ENCODE assay signal across 10 cellular contexts in the genomic region with DNA sequence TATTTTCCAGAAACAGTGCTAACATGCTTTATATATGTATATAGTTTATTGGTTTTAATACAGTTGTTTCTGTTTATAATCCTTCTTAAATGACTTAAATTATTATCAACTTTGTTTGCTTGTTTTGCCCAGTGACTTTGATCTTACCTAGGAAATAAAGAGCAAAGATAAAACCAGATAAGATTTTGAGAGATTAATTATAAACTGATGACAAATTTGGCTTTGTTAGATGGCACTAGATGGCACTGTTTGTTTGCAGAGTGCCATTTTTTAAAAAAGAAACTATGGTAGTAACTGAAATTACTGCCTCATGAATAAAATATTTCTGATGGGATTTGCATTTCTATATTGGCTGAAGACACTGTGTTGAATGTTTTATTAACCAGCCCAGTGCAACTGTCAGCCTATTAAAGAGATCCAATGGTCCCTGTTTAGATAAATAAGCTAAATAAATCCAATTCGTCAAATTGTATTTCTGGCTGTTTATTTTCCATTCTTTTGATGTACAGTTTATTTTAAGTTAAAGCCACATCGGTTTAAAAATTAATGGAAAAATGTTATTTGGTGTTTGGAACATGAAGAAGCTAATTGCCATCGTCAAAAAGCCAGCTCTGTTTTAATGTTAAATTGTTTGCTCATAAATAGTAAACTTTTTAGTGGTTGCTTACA. TPM values are rescaled to one million over a fixed set of nuclear protein-coding genes. Genes with fewer than 3 reads are reported as not detected.
DNase-seq lines count a peak whose midpoint lies in the region; ATAC-seq and TF ChIP-seq lines count a peak whose summit lies in the region.
"Had no signal": no experiment of that assay in that cellular context is flagged by ENCODE, and none has a peak within 500 bp of the region (broad histone marks: within the 10 kb centered on the region; RNA-seq: fewer than 3 reads in every experiment).

No MANE protein-coding gene starts in this region.

- H4K20me1 ChIP-seq in Karpas-422 (ENCODE audit: insufficient read depth, low read depth, low read length) = no peaks in the 10 kb centered on the region

- H3K9ac ChIP-seq in Karpas-422 (ENCODE audit: low read length) = no peak overlapping the region
- peak overlapping the region; percentile 34 for H3K9ac ChIP-seq in mesenchymal stem cell (ENCODE audit: low read length)

- H2BK15ac ChIP-seq in mesenchymal stem cell (ENCODE audit: low read depth, poor library complexity, severe bottlenecking) = no peak overlapping the region

- H3K79me1 ChIP-seq in mesenchymal stem cell (replicated peaks; ENCODE audit: low read length, poor library complexity, severe bottlenecking) = peaks cover 17% of the 10 kb centered on the region

- ATAC-seq in GM21529 (IDR thresholded peaks at IDR 0.05; ENCODE audit: unreplicated experiment) (no peak), HG03045 (IDR thresholded peaks at IDR 0.05; ENCODE audit: unreplicated experiment) (no peak)

- peaks cover 26% of the 10 kb centered on the region for H3K79me2 ChIP-seq in Karpas-422 (ENCODE audit: low read length)

- no peak overlapping the region for H3K23ac ChIP-seq in mesenchymal stem cell (ENCODE audit: low read length in 2 of 2)

- no peaks in the 10 kb centered on the region for H3K9me3 ChIP-seq in Karpas-422 (ENCODE audit: low read length)
- H3K9me3 ChIP-seq in breast epithelium = no peaks in the 10 kb centered on the region
- no peaks in the 10 kb centered on the region for H3K9me3 ChIP-seq in mesenchymal stem cell (ENCODE audit: control insufficient read depth, low read length)

- H2BK5ac ChIP-seq in mesenchymal stem cell (ENCODE audit: low read depth, low read length, poor library complexity, severe bottlenecking) = no peak overlapping the region

- H3K27ac ChIP-seq in Karpas-422 (ENCODE audit: low read length) (no peak overlapping the region), breast epithelium (no peak overlapping the region), mesenchymal stem cell (ENCODE audit: low read length, poor library complexity, severe bottlenecking) (no peak overlapping the region), caudate nucleus (ENCODE audit: low read depth, low read length) (no peak overlapping the region)

- H3K4me1 ChIP-seq in Karpas-422 (ENCODE audit: low read length) = peaks cover 26% of the 10 kb centered on the region
- no peaks in the 10 kb centered on the region for H3K4me1 ChIP-seq in breast epithelium
- H3K4me1 ChIP-seq in mesenchymal stem cell (ENCODE audit: control insufficient read depth, insufficient read depth, low read depth, low read length) = no peaks in the 10 kb centered on the region

- TF ChIP-seq POLR2A in breast epithelium (IDR thresholded peaks at IDR 0.05) = no peak

- H3K36me3 ChIP-seq in Karpas-422 (ENCODE audit: insufficient read depth, low read length) (no peaks in the 10 kb centered on the region), breast epithelium (no peaks in the 10 kb centered on the region), mesenchymal stem cell (ENCODE audit: control insufficient read depth in 1 of 2, insufficient read depth in 2 of 2, low read depth in 1 of 2, low read length in 2 of 2) (peaks cover 0 to 3% of the 10 kb centered on the region in 2 experiments)

- no peaks in the 10 kb centered on the region for H3K9me2 ChIP-seq in Karpas-422 (replicated peaks; ENCODE audit: insufficient read depth, low read length)

- H3K27me3 ChIP-seq in Karpas-422 (ENCODE audit: low read length) = no peaks in the 10 kb centered on the region
- H3K27me3 ChIP-seq in breast epithelium = no peaks in the 10 kb centered on the region
- H3K27me3 ChIP-seq in mesenchymal stem cell (ENCODE audit: control insufficient read depth in 1 of 2, insufficient read depth in 1 of 2, low read length in 2 of 2) = no peaks in the 10 kb centered on the region

- H2AFZ ChIP-seq in Karpas-422 (ENCODE audit: low read length) = no peak overlapping the region
- no peak overlapping the region for H2AFZ ChIP-seq in mesenchymal stem cell (ENCODE audit: low read depth, low read length)

- 98% methylated on average over 3 of the region's 3 CpGs for WGBS in mesenchymal stem cell

- H2BK12ac ChIP-seq in mesenchymal stem cell (ENCODE audit: low read length in 2 of 2) = no peak overlapping the region

- no peak overlapping the region for H2AK5ac ChIP-seq in mesenchymal stem cell (ENCODE audit: low read length, severe bottlenecking)

- peak in 2 of 3 donors; percentile 12 to 22 for TF ChIP-seq CTCF in breast epithelium (IDR thresholded peaks at IDR 0.05)

- H3K4ac ChIP-seq in mesenchymal stem cell (ENCODE audit: low read depth in 1 of 2, low read length in 2 of 2) = no peak overlapping the region

- H3K18ac ChIP-seq in mesenchymal stem cell (ENCODE audit: low read depth in 1 of 2, low read length in 2 of 2) = no peak overlapping the region

- H4K91ac ChIP-seq in mesenchymal stem cell (ENCODE audit: low read length) = no peak overlapping the region

- H3K14ac ChIP-seq in mesenchymal stem cell (ENCODE audit: low read length in 2 of 2) = no peak overlapping the region

- H4K8ac ChIP-seq in mesenchymal stem cell (ENCODE audit: low read length) = no peak overlapping the region

- intact Hi-C loops in breast epithelium (cut with DNase I; ENCODE audit: low total_unique reads) = no loop called here

- DNase-seq in DMS53 treated with DMSO at 0.1 percent for 48 hours (lab: John Stamatoyannopoulos, UW; ENCODE audit: unreplicated experiment) (peak; percentile 8), Karpas-422 (peak; percentile 61), breast epithelium (ENCODE audit: low spot score in 2 of 2) (no peak), mesenchymal stem cell (peak; percentile 12), caudate nucleus (lab: John Stamatoyannopoulos, UW) (no peak)
- no peak for DNase-seq in stimulated activated CD4-positive, alpha-beta T cell treated with anti-CD3 and anti-CD28 coated beads, Interleukin-12 subunit alpha, Interleukin-12 subunit beta, amount 100 ng/mL, for 4 hours
- DNase-seq: activated B cell treated with CpG ODN at 0.5 μM for 24 hours; effector CD8-positive, alpha-beta T cell had no signal

- no peak overlapping the region for H2BK120ac ChIP-seq in mesenchymal stem cell (ENCODE audit: low read depth, low read length)

- H3K4me3 ChIP-seq in Karpas-422 (ENCODE audit: low read length) (no peak overlapping the region), breast epithelium (no peak overlapping the region), mesenchymal stem cell (ENCODE audit: insufficient read depth in 1 of 2, low read depth in 1 of 2, low read length in 2 of 2) (no peak overlapping the region)

- H3K4me2 ChIP-seq in Karpas-422 (ENCODE audit: low read depth, low read length, poor library complexity, severe bottlenecking) (peak overlapping the region; percentile 42), mesenchymal stem cell (ENCODE audit: low read length, poor library complexity, severe bottlenecking) (no peak overlapping the region)

RNA-seq across cellular contexts. Expression of a gene that starts 28.7 kb away (rescaled TPM):
- total RNA-seq in Karpas-422 (2014; rRNA removed; shearing (Covaris generic); ENCODE audit: low replicate concordance) = 61.2 and 61.7 TPM in 2 replicates
- total RNA-seq in breast epithelium = 10 to 100 TPM; 53.7 to 65.6 (median 59.2) TPM
- 12.8 TPM for polyA plus RNA-seq in mesenchymal stem cell (2013, experiment 1 of 2)
- polyA plus RNA-seq in mesenchymal stem cell (2013, experiment 2 of 2) = 12.5 TPM

RNA-seq across cellular contexts. Expression of a gene that starts 29.0 kb away (rescaled TPM):
- 20.9 and 33.9 TPM in 2 replicates for total RNA-seq in Karpas-422 (2014; rRNA removed; shearing (Covaris generic); ENCODE audit: low replicate concordance)
- 10 to 100 TPM; 27.4 to 34.5 (median 32.1) TPM for total RNA-seq in breast epithelium
- 17.5 TPM for polyA plus RNA-seq in mesenchymal stem cell (2013, experiment 1 of 2)
- 17.1 TPM for polyA plus RNA-seq in mesenchymal stem cell (2013, experiment 2 of 2)

Comparison
In these comparisons a context has a peak if more than half of its experiments do, and no peak if none do; other contexts are left out.
1. DNase-seq: peak in DMS53 treated with DMSO at 0.1 percent for 48 hours (single experiment), Karpas-422 (single experiment) and mesenchymal stem cell (single experiment); none in breast epithelium (0 of 2), caudate nucleus (0 of 61) and stimulated activated CD4-positive, alpha-beta T cell treated with anti-CD3 and anti-CD28 coated beads, Interleukin-12 subunit alpha, Interleukin-12 subunit beta, amount 100 ng/mL, for 4 hours (single experiment).